In the genomic region with DNA sequence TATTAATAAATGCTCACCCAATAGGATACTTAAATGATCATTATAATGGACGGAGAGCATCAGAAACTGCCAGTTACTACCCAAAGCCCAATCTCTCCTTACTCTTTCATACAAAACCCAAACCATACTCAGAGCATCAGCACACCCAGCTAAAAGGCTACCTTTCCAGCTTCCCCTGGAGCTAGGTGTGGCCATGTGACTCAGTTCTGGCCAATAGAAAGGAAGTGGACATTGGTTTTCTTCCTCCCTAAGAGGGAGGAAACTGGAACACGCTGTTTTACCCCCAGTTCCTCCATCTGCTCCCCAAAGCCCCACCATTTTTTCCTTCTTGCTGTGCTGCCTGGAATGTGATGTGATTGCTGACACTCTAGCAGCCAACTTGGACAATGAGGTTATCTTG, we compare ENCODE assay signal across 28 cellular contexts.
"Had no signal": no experiment of that assay in that cellular context is flagged by ENCODE, and none has a peak within 500 bp of the region (broad histone marks: within the 10 kb centered on the region; RNA-seq: fewer than 3 reads in every experiment).

No MANE protein-coding gene starts in this region.

- FAIRE-seq: colon, endometrium, endothelial cell of umbilical vein, frontal cortex had no signal

- H3K27ac ChIP-seq: colonic mucosa, coronary artery, epithelial cell of prostate, esophagus muscularis mucosa, esophagus squamous epithelium, foreskin keratinocyte, gastrocnemius medialis, gastroesophageal sphincter, heart left ventricle, heart right ventricle had no signal

- H3K4me1 ChIP-seq: colonic mucosa, esophagus muscularis mucosa, esophagus squamous epithelium, foreskin keratinocyte, gastrocnemius medialis, gastroesophageal sphincter, heart left ventricle, heart right ventricle had no signal

- H3K4me3 ChIP-seq: colonic mucosa, coronary artery, dorsolateral prefrontal cortex, esophagus muscularis mucosa, esophagus squamous epithelium, gastrocnemius medialis, gastroesophageal sphincter, heart left ventricle, heart right ventricle had no signal

- DNase-seq: colonic mucosa; cortex of kidney; dermis blood vessel endothelial cell; dorsolateral prefrontal cortex; effector CD4-positive, alpha-beta T cell; effector CD8-positive, alpha-beta T cell; effector memory CD4-positive, alpha-beta T cell; effector memory CD8-positive, alpha-beta T cell; endodermal cell; erythroblast; esophagus squamous epithelium; foreskin fibroblast; foreskin keratinocyte; foreskin melanocyte; gastrocnemius medialis; glutamatergic neuron; head of caudate nucleus; heart left ventricle; heart right ventricle had no signal

- ATAC-seq: effector memory CD8-positive, alpha-beta T cell; esophagus mucosa; foreskin keratinocyte; gastrocnemius medialis; gastroesophageal sphincter; heart left ventricle; heart right ventricle had no signal

- H3K9me3 ChIP-seq: colonic mucosa, esophagus muscularis mucosa, esophagus squamous epithelium, gastrocnemius medialis, gastroesophageal sphincter, heart left ventricle, heart right ventricle had no signal

- H3K36me3 ChIP-seq: colonic mucosa had no signal

- H3K27me3 ChIP-seq: colonic mucosa, dorsolateral prefrontal cortex, esophagus muscularis mucosa, esophagus squamous epithelium, foreskin keratinocyte, gastrocnemius medialis, gastroesophageal sphincter, heart left ventricle, heart right ventricle had no signal
